15 cellular contexts compared by ENCODE assay signal in the genomic region with DNA sequence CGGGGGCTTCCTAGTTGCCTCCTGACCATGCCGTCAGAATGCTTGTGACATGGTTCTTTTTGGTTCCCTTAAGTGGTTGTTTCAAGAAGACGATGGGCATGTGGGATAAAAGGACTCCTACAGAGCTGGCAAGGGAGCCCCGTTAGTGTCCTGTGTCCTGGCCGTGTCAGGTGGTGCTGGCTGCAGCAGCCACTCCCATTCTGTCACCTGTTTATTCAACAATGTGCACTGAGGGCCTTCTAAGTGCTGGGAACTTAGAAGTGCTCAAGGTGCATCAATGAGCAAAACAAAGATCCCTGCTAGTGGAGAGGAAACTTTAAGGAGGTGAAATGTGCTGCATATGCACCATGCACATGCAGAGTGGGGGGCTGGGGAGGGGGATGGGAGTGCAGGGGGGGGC. TPM values are rescaled to one million over a fixed set of nuclear protein-coding genes. Genes with fewer than 3 reads are reported as not detected.
A peak's percentile ranks its signal among the peaks of the same experiment; 100 is the strongest.
DNase-seq lines count a peak whose midpoint lies in the region; ATAC-seq and TF ChIP-seq lines count a peak whose summit lies in the region.
"Had no signal": no experiment of that assay in that cellular context is flagged by ENCODE, and none has a peak within 500 bp of the region (broad histone marks: within the 10 kb centered on the region; RNA-seq: fewer than 3 reads in every experiment).

No MANE protein-coding gene starts in this region.

- CTCF ChIA-PET in CD8-positive, alpha-beta T cell (lab: Charles Lee): interaction anchor here (0.7 to 14.1 kb wide), 14 partner anchors 11 to 63 kb away, joined by 3 to 385 read pairs (median 17); partner anchors contain the start of gene LCP2

- no peaks in the 10 kb centered on the region for H3K27me3 Mint-ChIP-seq in CD8-positive, alpha-beta T cell (ENCODE audit: low read depth)
- H3K27me3 Mint-ChIP-seq in memory B cell: no peaks in the 10 kb centered on the region

- H3K4me1 ChIP-seq in CD8-positive, alpha-beta T cell (ENCODE audit: insufficient read depth, low read length): peaks cover 95% of the 10 kb centered on the region
- H3K4me1 ChIP-seq: SJSA1 had no signal

- no peak for TF ChIP-seq POLR2A in erythroblast (IDR thresholded peaks at IDR 0.05; ENCODE audit: low read length)

- no peak for TF ChIP-seq CTCF in CD8-positive, alpha-beta T cell (IDR thresholded peaks at IDR 0.05)

- H3K27ac Mint-ChIP-seq in CD8-positive, alpha-beta T cell: peak overlapping the region; percentile 99
- H3K27ac Mint-ChIP-seq in memory B cell: no peak overlapping the region

- H3K4me3 ChIP-seq in CD8-positive, alpha-beta T cell (ENCODE audit: low read depth, low read length): no peak overlapping the region
- H3K4me3 ChIP-seq: lung, SJSA1 had no signal

- H3K36me3 ChIP-seq in CD8-positive, alpha-beta T cell (ENCODE audit: insufficient read depth, low read length): peaks cover 34% of the 10 kb centered on the region
- peaks cover 76% of the 10 kb centered on the region for H3K36me3 ChIP-seq in KOPT-K1 (ENCODE audit: insufficient read depth, low read length)
- H3K36me3 ChIP-seq: SJSA1 had no signal

- intact Hi-C loops in CD8-positive, alpha-beta T cell (cut with DNase I, micrococcal nuclease): loop anchor here (1.0 to 2.0 kb wide), 5 partner anchors 11 to 53 kb away; no protein-coding TSS in a partner anchor

- H3K9me3 ChIP-seq in CD8-positive, alpha-beta T cell (ENCODE audit: low read length): no peaks in the 10 kb centered on the region
- no peaks in the 10 kb centered on the region for H3K9me3 ChIP-seq in KOPT-K1 (ENCODE audit: insufficient read depth, low read length, poor library complexity, severe bottlenecking)
- H3K9me3 ChIP-seq: SJSA1 had no signal

- DNase-seq in CD8-positive, alpha-beta T cell: no peak
- DNase-seq in activated CD8-positive, alpha-beta memory T cell treated with anti-CD3 and anti-CD28 coated beads, Interleukin-2, amount 50 U/mL, for 48 hours: peak; percentile 57
- DNase-seq in memory B cell (ENCODE audit: low spot score in 2 of 2) (no peak), substantia nigra (lab: John Stamatoyannopoulos, UW) (no peak), DMS79 (lab: John Stamatoyannopoulos, UW) (no peak), erythroblast (lab: John Stamatoyannopoulos, UW) (no peak)
- DNase-seq: DMS153, NCI-H524 had no signal

- no peaks in the 10 kb centered on the region for H3K27me3 ChIP-seq in CD8-positive, alpha-beta T cell (ENCODE audit: insufficient read depth, low read length)
- H3K27me3 ChIP-seq: SJSA1 had no signal

- H3K36me3 Mint-ChIP-seq in CD8-positive, alpha-beta T cell: peaks cover 72% of the 10 kb centered on the region
- peaks cover 6% of the 10 kb centered on the region for H3K36me3 Mint-ChIP-seq in memory B cell

- no peaks in the 10 kb centered on the region for H3K9me3 Mint-ChIP-seq in CD8-positive, alpha-beta T cell
- H3K9me3 Mint-ChIP-seq in memory B cell: no peaks in the 10 kb centered on the region

- ATAC-seq in CD8-positive, alpha-beta T cell: no peak
- ATAC-seq in memory B cell (ENCODE audit: low read depth): no peak
- ATAC-seq in activated CD4-positive, CD25-positive, alpha-beta regulatory T cell treated with anti-CD3 and anti-CD28 coated beads, Interleukin-2, amount 50 U/mL, for 24 hours: no peak

- POLR2A ChIA-PET in CD8-positive, alpha-beta T cell (lab: Charles Lee): interaction anchor here (0.7 to 21.0 kb wide), 10 partner anchors 11 to 61 kb away, joined by 3 to 494 read pairs (median 16); partner anchors contain the start of gene LCP2

- peak overlapping the region; percentile 78 for H3K4me3 Mint-ChIP-seq in CD8-positive, alpha-beta T cell
- peak overlapping the region; percentile 82 for H3K4me3 Mint-ChIP-seq in memory B cell

- H3K27ac ChIP-seq in CD8-positive, alpha-beta T cell (ENCODE audit: low read depth, low read length): no peak overlapping the region
- H3K27ac ChIP-seq in KOPT-K1 (ENCODE audit: low read depth, low read length, poor library complexity, severe bottlenecking) (peak overlapping the region; percentile 96), substantia nigra (ENCODE audit: low read depth, low read length, poor library complexity, severe bottlenecking) (no peak overlapping the region)
- H3K27ac ChIP-seq: KMS-11, SJSA1 had no signal

- H3K4me1 Mint-ChIP-seq in CD8-positive, alpha-beta T cell (ENCODE audit: low read depth): peaks cover 97% of the 10 kb centered on the region
- peaks cover 34% of the 10 kb centered on the region for H3K4me1 Mint-ChIP-seq in memory B cell

RNA-seq across cellular contexts. Expression of gene LCP2, which starts 19.6 kb away (rescaled TPM):
- 100 to 1,000 TPM; 132 to 140 TPM for total RNA-seq in CD8-positive, alpha-beta T cell
- total RNA-seq: osteoblast had no signal

RNA-seq across cellular contexts. Expression of gene C5orf58, which starts 45.2 kb away (rescaled TPM):
- total RNA-seq in CD8-positive, alpha-beta T cell: not detected
- total RNA-seq: astrocyte, lung, osteoblast, SJSA1 had no signal
